ENCODE assay signal across 1 cellular context in genomic region chr6:42879372-42880239, GRCh38.
TF ChIP-seq lines count a peak whose summit lies in the region.

Gene RPL7L1 (plus strand): TSS chr6:42879616. CDS start chr6:42879911, 295 bp downstream.

TF ChIP-seq in HEK293, 187 proteins besides CTCF, POLR2A, EP300 and RAD21 (continued from another document and continues in another):
- TF ChIP-seq ATF2 (tag by site-specific recombination; IDR thresholded peaks at IDR 0.05; ENCODE audit: low read depth) = no peak
- no peak for TF ChIP-seq ZNF704 (tag by site-specific recombination; IDR thresholded peaks at IDR 0.05)
- no peak for TF ChIP-seq PBX3 (CRISPR knock-in tag; IDR thresholded peaks at IDR 0.05)
- TF ChIP-seq ZNF16 (tag by site-specific recombination; IDR thresholded peaks at IDR 0.05; ENCODE audit: low read depth) = no peak
- no peak for TF ChIP-seq ZNF174 (tag by site-specific recombination; IDR thresholded peaks at IDR 0.05)
- TF ChIP-seq SETDB1 (IDR thresholded peaks at IDR 0.05; ENCODE audit: insufficient read length, low read length) = no peak
- TF ChIP-seq ZNF26 (tag by site-specific recombination; IDR thresholded peaks at IDR 0.05) = no peak
- TF ChIP-seq GFI1B (tag by site-specific recombination; IDR thresholded peaks at IDR 0.05) = no peak
- TF ChIP-seq REST (tag by site-specific recombination; IDR thresholded peaks at IDR 0.05) = peak; percentile 80
- TF ChIP-seq ZBTB20 (tag by site-specific recombination; IDR thresholded peaks at IDR 0.05) = peak; percentile 31
- no peak for TF ChIP-seq ZNF184 (tag by site-specific recombination; IDR thresholded peaks at IDR 0.05)
- peak; percentile 52; the same call in 1 of the 2 replicates for TF ChIP-seq ZEB2 (tag by site-specific recombination; IDR thresholded peaks at IDR 0.05)
- no peak for TF ChIP-seq AEBP2 (tag by site-specific recombination; IDR thresholded peaks at IDR 0.05; ENCODE audit: borderline replicate concordance)
- TF ChIP-seq PRDM2 (tag by site-specific recombination; IDR thresholded peaks at IDR 0.05; ENCODE audit: borderline replicate concordance) = no peak
- no peak for TF ChIP-seq ZNF621 (tag by site-specific recombination; IDR thresholded peaks at IDR 0.05)
- peak; percentile 44 for TF ChIP-seq ZBTB8A (tag by site-specific recombination; IDR thresholded peaks at IDR 0.05)
- TF ChIP-seq ZNF292 (tag by site-specific recombination; IDR thresholded peaks at IDR 0.05; ENCODE audit: borderline replicate concordance, low read depth) = no peak
- TF ChIP-seq ZNF521 (tag by site-specific recombination; IDR thresholded peaks at IDR 0.05) = no peak
- TF ChIP-seq ZBTB6 (tag by site-specific recombination; IDR thresholded peaks at IDR 0.05) = no peak
- TF ChIP-seq ZNF560 (tag by site-specific recombination; IDR thresholded peaks at IDR 0.05; ENCODE audit: borderline replicate concordance) = no peak
- peak; percentile 99 for TF ChIP-seq ZNF335 (tag by site-specific recombination; conservative IDR thresholded peaks at IDR 0.05)
- no peak for TF ChIP-seq ZNF280C (tag by site-specific recombination; IDR thresholded peaks at IDR 0.05)
- no peak for TF ChIP-seq ZNF624 (tag by site-specific recombination; IDR thresholded peaks at IDR 0.05)
- TF ChIP-seq PRDM10 (tag by site-specific recombination; IDR thresholded peaks at IDR 0.05) = no peak
- peak; percentile 40; the same call in 1 of the 2 replicates for TF ChIP-seq SP3 (tag by site-specific recombination; IDR thresholded peaks at IDR 0.05)
- no peak for TF ChIP-seq ZNF791 (tag by site-specific recombination; IDR thresholded peaks at IDR 0.05)
- TF ChIP-seq SP7 (tag by site-specific recombination; IDR thresholded peaks at IDR 0.05) = peak; percentile 66; the same call in 1 of the 2 replicates
- TF ChIP-seq ZBTB48 (tag by site-specific recombination; IDR thresholded peaks at IDR 0.05) = no peak
- peak; percentile 57; the same call in 1 of the 2 replicates for TF ChIP-seq KLF10 (tag by site-specific recombination; IDR thresholded peaks at IDR 0.05)
- 0 out of 2 replicates have a peak, but pooled peaks have one; percentile 64 for TF ChIP-seq ZFP37 (tag by site-specific recombination; IDR thresholded peaks at IDR 0.05)
- no peak for TF ChIP-seq ZNF248 (tag by site-specific recombination; IDR thresholded peaks at IDR 0.05)
